In genomic region chr1:2250721-2251281, GRCh38 we compare ENCODE assay signal across 18 cellular contexts. TPM values are rescaled to one million over a fixed set of nuclear protein-coding genes. Genes with fewer than 3 reads are reported as not detected.
DNase-seq lines count a peak whose midpoint lies in the region; ATAC-seq and TF ChIP-seq lines count a peak whose summit lies in the region.
"Had no signal": no experiment of that assay in that cellular context is flagged by ENCODE, and none has a peak within 500 bp of the region (broad histone marks: within the 10 kb centered on the region; RNA-seq: fewer than 3 reads in every experiment).

No MANE protein-coding gene starts in this region.

- TF ChIP-seq CTCF in coronary artery (IDR thresholded peaks at IDR 0.05) (no peak), tibial artery (IDR thresholded peaks at IDR 0.05) (no peak)

- DNase-seq in Right ventricle myocardium inferior (ENCODE audit: missing footprints), result peak; percentile 56
- no peak for DNase-seq in left cardiac atrium
- DNase-seq in coronary artery (ENCODE audit: low spot score), result no peak
- no peak for DNase-seq in memory B cell (ENCODE audit: low spot score in 2 of 2)
- DNase-seq in tibial artery, result no peak
- no peak for DNase-seq in MV-4-11 (lab: John Stamatoyannopoulos, UW)
- no peak for DNase-seq in activated T-helper 2 cell treated with anti-CD3 and anti-CD28 coated beads, Interferon-gamma antibody, Interleukin-2, Interleukin-4, amounts not matched to agents 10 μg/mL and 5 μg/mL and 100 μg/mL, durations not matched to agents 14 hours and 24 hours and 36 hours (ENCODE audit: low spot score)
- DNase-seq: activated CD8-positive, alpha-beta memory T cell treated with anti-CD3 and anti-CD28 coated beads, Interleukin-2, amount 10 ng/mL, durations not matched to agents 7 days and 5 days; DMS53; foreskin melanocyte; islet precursor cell; naive B cell; NCI-H2081; NK-92 treated with Interleukin-12 subunit alpha and Interleukin-12 subunit beta, amount 100 ng/mL, for 24 hours had no signal

- peaks cover 13 to 100% (median 91%) of the 10 kb centered on the region in 4 donors for H3K4me1 ChIP-seq in tibial artery

- no peaks in the 10 kb centered on the region for H3K9me3 Mint-ChIP-seq in memory B cell
- H3K9me3 Mint-ChIP-seq in activated T-helper 2 cell treated with anti-CD3 and anti-CD28 coated beads, Interferon-gamma antibody, Interleukin-2, Interleukin-4, amounts not matched to agents 10 μg/mL and 5 μg/mL and 100 μg/mL, durations not matched to agents 14 hours and 24 hours and 36 hours, result peaks cover 9% of the 10 kb centered on the region

- peaks cover 3% of the 10 kb centered on the region for H3K36me3 Mint-ChIP-seq in memory B cell
- H3K36me3 Mint-ChIP-seq in activated T-helper 2 cell treated with anti-CD3 and anti-CD28 coated beads, Interferon-gamma antibody, Interleukin-2, Interleukin-4, amounts not matched to agents 10 μg/mL and 5 μg/mL and 100 μg/mL, durations not matched to agents 14 hours and 24 hours and 36 hours (ENCODE audit: low read depth), result peaks cover 46% of the 10 kb centered on the region
- H3K36me3 Mint-ChIP-seq: naive B cell had no signal

- H3K27ac ChIP-seq in coronary artery, result peak overlapping the region in 1 of 2 donors; percentile 19
- H3K27ac ChIP-seq in tibial artery, result peak overlapping the region; percentile 15 to 17
- H3K27ac ChIP-seq: SJSA1 had no signal

- no peak for ATAC-seq in Right ventricle myocardium inferior
- ATAC-seq in left cardiac atrium, result no peak
- ATAC-seq in memory B cell (ENCODE audit: low read depth), result peak; percentile 26
- ATAC-seq in HG03280 (IDR thresholded peaks at IDR 0.05; ENCODE audit: unreplicated experiment), result no peak
- ATAC-seq: activated CD8-positive, alpha-beta memory T cell treated with anti-CD3 and anti-CD28 coated beads, Interleukin-2, amount 10 ng/mL, durations not matched to agents 7 days and 5 days; HCT116 had no signal

- no peaks in the 10 kb centered on the region for H3K27me3 Mint-ChIP-seq in memory B cell
- no peaks in the 10 kb centered on the region for H3K27me3 Mint-ChIP-seq in activated T-helper 2 cell treated with anti-CD3 and anti-CD28 coated beads, Interferon-gamma antibody, Interleukin-2, Interleukin-4, amounts not matched to agents 10 μg/mL and 5 μg/mL and 100 μg/mL, durations not matched to agents 14 hours and 24 hours and 36 hours (ENCODE audit: low read depth)
- H3K27me3 Mint-ChIP-seq: activated CD8-positive, alpha-beta memory T cell treated with anti-CD3 and anti-CD28 coated beads, Interleukin-2, amount 10 ng/mL, durations not matched to agents 7 days and 5 days; naive B cell had no signal

- intact Hi-C loops in Right ventricle myocardium inferior (cut with DNase I), result no loop called here
- intact Hi-C loops in left cardiac atrium (cut with DNase I), result no loop called here
- intact Hi-C loops in tibial artery (cut with DNase I; ENCODE audit: low total_unique reads), result no loop called here
- intact Hi-C loops in activated T-helper 2 cell treated with anti-CD3 and anti-CD28 coated beads, Interferon-gamma antibody, Interleukin-2, Interleukin-4, amounts not matched to agents 10 μg/mL and 5 μg/mL and 100 μg/mL, durations not matched to agents 14 hours and 24 hours and 36 hours (cut with micrococcal nuclease), result no loop called here

- peak overlapping the region; percentile 40 for H3K4me3 Mint-ChIP-seq in memory B cell
- no peak overlapping the region for H3K4me3 Mint-ChIP-seq in activated T-helper 2 cell treated with anti-CD3 and anti-CD28 coated beads, Interferon-gamma antibody, Interleukin-2, Interleukin-4, amounts not matched to agents 10 μg/mL and 5 μg/mL and 100 μg/mL, durations not matched to agents 14 hours and 24 hours and 36 hours (ENCODE audit: low read depth)
- H3K4me3 Mint-ChIP-seq: activated CD8-positive, alpha-beta memory T cell treated with anti-CD3 and anti-CD28 coated beads, Interleukin-2, amount 10 ng/mL, durations not matched to agents 7 days and 5 days had no signal

- H3K4me1 Mint-ChIP-seq in memory B cell, result peaks cover 35% of the 10 kb centered on the region
- H3K4me1 Mint-ChIP-seq in activated T-helper 2 cell treated with anti-CD3 and anti-CD28 coated beads, Interferon-gamma antibody, Interleukin-2, Interleukin-4, amounts not matched to agents 10 μg/mL and 5 μg/mL and 100 μg/mL, durations not matched to agents 14 hours and 24 hours and 36 hours (ENCODE audit: low read depth), result peaks cover 12% of the 10 kb centered on the region

- H3K36me3 ChIP-seq in tibial artery, result peaks cover 0 to 13% (median 7%) of the 10 kb centered on the region in 3 donors

- H3K27ac Mint-ChIP-seq in memory B cell, result peak overlapping the region; percentile 66
- no peak overlapping the region for H3K27ac Mint-ChIP-seq in activated T-helper 2 cell treated with anti-CD3 and anti-CD28 coated beads, Interferon-gamma antibody, Interleukin-2, Interleukin-4, amounts not matched to agents 10 μg/mL and 5 μg/mL and 100 μg/mL, durations not matched to agents 14 hours and 24 hours and 36 hours
- H3K27ac Mint-ChIP-seq: activated CD8-positive, alpha-beta memory T cell treated with anti-CD3 and anti-CD28 coated beads, Interleukin-2, amount 10 ng/mL, durations not matched to agents 7 days and 5 days had no signal

- no peaks in the 10 kb centered on the region for H3K27me3 ChIP-seq in tibial artery
- H3K27me3 ChIP-seq: SJSA1 had no signal

- H3K4me3 ChIP-seq in coronary artery (peak overlapping the region; percentile 46), tibial artery (peak overlapping the region in 1 of 2 donors; percentile 7)
- H3K4me3 ChIP-seq: SJSA1, skin epidermis had no signal

- peaks cover 0 to 3% (median 0%) of the 10 kb centered on the region in 3 donors for H3K9me3 ChIP-seq in tibial artery

RNA-seq across cellular contexts. Expression of gene SKI, which starts 22.7 kb away (rescaled TPM):
- total RNA-seq in Right ventricle myocardium inferior (38.5 TPM), left cardiac atrium (10 to 100 TPM; 47.1 to 66.9 TPM)
- total RNA-seq in activated T-helper 2 cell treated with anti-CD3 and anti-CD28 coated beads, Interferon-gamma antibody, Interleukin-2, Interleukin-4, amounts not matched to agents 10 μg/mL and 5 μg/mL and 100 μg/mL, durations not matched to agents 14 hours and 24 hours and 36 hours, result 37.0 and 41.1 TPM in 2 replicates

RNA-seq across cellular contexts. Expression of gene FAAP20, which starts 56.2 kb away (rescaled TPM):
- total RNA-seq in Right ventricle myocardium inferior, result 43.9 TPM
- 10 to 100 TPM; 35.4 to 41.4 TPM for total RNA-seq in left cardiac atrium
- 61.5 and 63.8 TPM in 2 replicates for total RNA-seq in activated T-helper 2 cell treated with anti-CD3 and anti-CD28 coated beads, Interferon-gamma antibody, Interleukin-2, Interleukin-4, amounts not matched to agents 10 μg/mL and 5 μg/mL and 100 μg/mL, durations not matched to agents 14 hours and 24 hours and 36 hours
